Comparison of ENCODE assay signal across 18 cellular contexts in genomic region chr4:159328766-159329165, GRCh38.
A peak's percentile ranks its signal among the peaks of the same experiment; 100 is the strongest.
DNase-seq lines count a peak whose midpoint lies in the region; ATAC-seq, FAIRE-seq and TF ChIP-seq lines count a peak whose summit lies in the region.
"Had no signal": no experiment of that assay in that cellular context is flagged by ENCODE, and none has a peak within 500 bp of the region (broad histone marks: within the 10 kb centered on the region; RNA-seq: fewer than 3 reads in every experiment).

No MANE protein-coding gene starts in this region.

- TF ChIP-seq CTCF in IMR-90 (conservative IDR thresholded peaks at IDR 0.05; ENCODE audit: low read depth, low read length), result no peak
- TF ChIP-seq CTCF in PC-9 (conservative IDR thresholded peaks at IDR 0.05), result no peak

- H3K4me2 ChIP-seq in IMR-90 (ENCODE audit: low read depth, low read length) (no peak overlapping the region), PC-9 (no peak overlapping the region)

- H2AK9ac ChIP-seq in IMR-90 (replicated peaks; ENCODE audit: low read depth, low read length, poor library complexity), result no peak overlapping the region

- H2BK15ac ChIP-seq in IMR-90 (ENCODE audit: low read depth, low read length), result no peak overlapping the region

- no peak overlapping the region for H3K14ac ChIP-seq in IMR-90 (replicated peaks; ENCODE audit: low read depth, low read length)

- no peak overlapping the region for H4K5ac ChIP-seq in IMR-90 (ENCODE audit: low read depth, low read length)

- H2BK120ac ChIP-seq in IMR-90 (ENCODE audit: low read depth, low read length), result no peak overlapping the region

- H3K9me3 ChIP-seq in IMR-90 (ENCODE audit: control insufficient read depth, insufficient read depth, low read length) (no peaks in the 10 kb centered on the region), PC-9 (ENCODE audit: insufficient read depth, low read depth) (no peaks in the 10 kb centered on the region)
- H3K9me3 ChIP-seq: HAP-1 had no signal

- TF ChIP-seq POLR2A in IMR-90 (IDR thresholded peaks at IDR 0.05; ENCODE audit: low read depth, low read length), result no peak

- H3K79me2 ChIP-seq in PC-9 (ENCODE audit: low read depth), result no peaks in the 10 kb centered on the region

- no peak overlapping the region for H4K8ac ChIP-seq in IMR-90 (ENCODE audit: low read depth in 2 of 2, low read length in 2 of 2)

- DNase-seq in IMR-90 (no peak), NCI-H460 (ENCODE audit: extremely low read depth, low read depth) (peak; percentile 3), PC-9 (no peak)
- DNase-seq: C1 segment of cervical spinal cord; Calu3; CD4-positive, alpha-beta memory T cell; COR-L47; DMS53; DMS79 treated with DMSO at 0.1 percent for 48 hours; GOT3; HFFc6 had no signal

- no peak overlapping the region for H3K27ac ChIP-seq in IMR-90 (ENCODE audit: insufficient read depth, low read length)
- H3K27ac ChIP-seq in PC-9, result 0 out of 2 replicates have a peak overlapping the region, but pooled peaks have one; percentile 26

- ATAC-seq in IMR-90 (ENCODE audit: low read depth) (no peak), GM18520 (IDR thresholded peaks at IDR 0.05; ENCODE audit: unreplicated experiment) (no peak), GM21737 (IDR thresholded peaks at IDR 0.05; ENCODE audit: unreplicated experiment) (no peak)

- FAIRE-seq in islet of Langerhans (lab: Jason Lieb, UNC), result peak; percentile 5
- FAIRE-seq: GM12892, GM19239, H54 had no signal

- H3K4me3 ChIP-seq in IMR-90 (ENCODE audit: insufficient read depth, low read depth, low read length) (no peak overlapping the region), PC-9 (no peak overlapping the region)
- H3K4me3 ChIP-seq: HAP-1 had no signal

- H3K79me1 ChIP-seq in IMR-90 (ENCODE audit: low read depth in 1 of 2, low read length in 2 of 2), result peaks cover 4 to 8% of the 10 kb centered on the region in 2 experiments; a peak in 3 of 4 replicates

- CTCF ChIA-PET in IMR-90 (lab: Yijun Ruan, JAX) (no interaction called here), PC-9 (lab: Charles Lee) (no interaction called here)

- WGBS in IMR-90 (ENCODE audit: extremely low coverage in 2 of 2, insufficient read length in 1 of 2), 2 experiments, result no CpG with 5 or more reads among the region's 2 CpGs

- H3K9me1 ChIP-seq in IMR-90 (ENCODE audit: insufficient read depth, low read length), result peaks cover 3% of the 10 kb centered on the region; the same call in 1 of the 2 replicates

- no peak overlapping the region for H3K9ac ChIP-seq in IMR-90 (ENCODE audit: low read depth, low read length)

- no peak overlapping the region for H3K4ac ChIP-seq in IMR-90 (ENCODE audit: low read depth, low read length)

- POLR2A ChIA-PET in IMR-90 (lab: Charles Lee; ENCODE audit: unreplicated experiment), result no interaction called here
- POLR2A ChIA-PET in PC-9 (lab: Charles Lee; ENCODE audit: unreplicated experiment), result interaction anchor here (0.7 kb wide), 1 partner anchor 41 kb away, joined by 3 read pairs; no protein-coding TSS in a partner anchor

- H4K91ac ChIP-seq in IMR-90 (ENCODE audit: insufficient read depth, low read depth, low read length), result no peak overlapping the region

- intact Hi-C loops in IMR-90 (cut with micrococcal nuclease), result no loop called here
- intact Hi-C loops in PC-9 (cut with micrococcal nuclease; ENCODE audit: unreplicated experiment), result no loop called here

- H3K23ac ChIP-seq in IMR-90 (ENCODE audit: low read depth, low read length), result no peak overlapping the region

- H3K27me3 ChIP-seq in IMR-90 (ENCODE audit: control insufficient read depth, insufficient read depth, low read length), result no peaks in the 10 kb centered on the region
- H3K27me3 ChIP-seq in PC-9 (ENCODE audit: insufficient read depth, low read depth), result no peaks in the 10 kb centered on the region

- no peaks in the 10 kb centered on the region for H3F3A ChIP-seq in PC-9 (ENCODE audit: insufficient read depth, low read depth)

- no peak overlapping the region for H2AK5ac ChIP-seq in IMR-90 (ENCODE audit: low read depth, low read length)

- in situ Hi-C loops in IMR-90 (cut with MboI; ENCODE audit: low sequenced_read_pairs), result no loop called here

- H3K4me1 ChIP-seq in IMR-90 (ENCODE audit: control insufficient read depth, insufficient read depth, low read length) (no peaks in the 10 kb centered on the region), PC-9 (replicated peaks; ENCODE audit: insufficient read depth) (no peaks in the 10 kb centered on the region)
- H3K4me1 ChIP-seq: HAP-1 had no signal

- H2AFZ ChIP-seq in IMR-90 (replicated peaks; ENCODE audit: low read length, poor library complexity) (no peak overlapping the region), PC-9 (no peak overlapping the region)

- BruUV-seq in IMR-90 (replicated peaks; lab: Mats Ljungman, UMichigan) (no TSS peak), PC-9 (replicated peaks; lab: Mats Ljungman, UMichigan) (no TSS peak)

- H3K36me3 ChIP-seq in IMR-90 (ENCODE audit: control insufficient read depth, insufficient read depth, low read length) (peaks cover 10% of the 10 kb centered on the region), PC-9 (ENCODE audit: low read depth) (no peaks in the 10 kb centered on the region)
- H3K36me3 ChIP-seq: HAP-1 had no signal

- H2BK20ac ChIP-seq in IMR-90 (ENCODE audit: low read depth, low read length), result no peak overlapping the region

- TF ChIP-seq RAD21 in IMR-90 (IDR thresholded peaks at IDR 0.05; ENCODE audit: low read length), result no peak

- dilution Hi-C loops in IMR-90 (cut with HindIII; ENCODE audit: low sequenced_read_pairs, unreplicated experiment), result no loop called here

- H3K18ac ChIP-seq in IMR-90 (ENCODE audit: low read depth, low read length), result no peak overlapping the region

- H3K56ac ChIP-seq in IMR-90 (ENCODE audit: extremely low read depth, insufficient read depth, low read length), result no peak overlapping the region

- no peaks in the 10 kb centered on the region for H4K20me1 ChIP-seq in IMR-90 (ENCODE audit: insufficient read depth, low read length)
- no peaks in the 10 kb centered on the region for H4K20me1 ChIP-seq in PC-9 (ENCODE audit: insufficient read depth)

- H2BK5ac ChIP-seq in IMR-90 (ENCODE audit: low read depth, low read length, poor library complexity, severe bottlenecking), result no peak overlapping the region

- H3K9me2 ChIP-seq in PC-9 (ENCODE audit: insufficient read depth), result no peaks in the 10 kb centered on the region

TF ChIP-seq in IMR-90, 13 proteins besides CTCF, POLR2A, EP300 and RAD21:
- TF ChIP-seq CEBPB (IDR thresholded peaks at IDR 0.05; ENCODE audit: low read depth, low read length) (0 out of 2 replicates have a peak, but pooled peaks have one; percentile 16), CHD1 (IDR thresholded peaks at IDR 0.05; ENCODE audit: low read depth, low read length) (no peak)
